In genomic region chr5:151483176-151483575, GRCh38 we compare ENCODE assay signal across 1 cellular context.
TF ChIP-seq lines count a peak whose summit lies in the region.

No MANE protein-coding gene starts in this region.

TF ChIP-seq in SK-N-SH, 30 proteins besides CTCF, POLR2A, EP300 and RAD21 (continued from another document):
- TF ChIP-seq EZH2phosphoT487 (IDR thresholded peaks at IDR 0.05; ENCODE audit: borderline replicate concordance, low read depth) (no peak), MEF2A (IDR thresholded peaks at IDR 0.05; ENCODE audit: borderline replicate concordance, low read depth) (no peak), MXI1 (IDR thresholded peaks at IDR 0.05; ENCODE audit: low read depth, low read length) (no peak), FOXM1 (IDR thresholded peaks at IDR 0.05; ENCODE audit: low read depth) (no peak), GABPA (IDR thresholded peaks at IDR 0.05; ENCODE audit: low read depth) (no peak), RFX5 (IDR thresholded peaks at IDR 0.05; ENCODE audit: low read length) (no peak)
TF ChIP-seq in SK-N-SH: peak in this region for 0.
